In genomic region chr2:174176898-174177297, GRCh38 we compare ENCODE assay signal across 11 cellular contexts.
A peak's percentile ranks its signal among the peaks of the same experiment; 100 is the strongest.
DNase-seq lines count a peak whose midpoint lies in the region; ATAC-seq, FAIRE-seq and TF ChIP-seq lines count a peak whose summit lies in the region.
"Had no signal": no experiment of that assay in that cellular context is flagged by ENCODE, and none has a peak within 500 bp of the region (broad histone marks: within the 10 kb centered on the region; RNA-seq: fewer than 3 reads in every experiment).

No MANE protein-coding gene starts in this region.

- dilution Hi-C loops in keratinocyte (cut with MboI; ENCODE audit: extremely low pct_ligation_motif_present, low sequenced_read_pairs): no loop called here

- peaks cover 45% of the 10 kb centered on the region for H3K79me2 ChIP-seq in keratinocyte (ENCODE audit: control insufficient read depth, insufficient read depth, low read length)

- H3K27ac ChIP-seq in RWPE2 (ENCODE audit: poor library complexity, severe bottlenecking) (peak overlapping the region; percentile 29), keratinocyte (ENCODE audit: control insufficient read depth, insufficient read depth, low read length) (peak overlapping the region; percentile 88), left lung (no peak overlapping the region)
- no peak overlapping the region for H3K27ac ChIP-seq in CD4-positive, alpha-beta T cell (ENCODE audit: low read depth, low read length)

- H3K4me2 ChIP-seq in keratinocyte (ENCODE audit: control insufficient read depth, extremely low read depth, insufficient read depth, low read depth, low read length): peak overlapping the region; percentile 70

- CTCF ChIA-PET in CD4-positive, alpha-beta T cell (lab: Charles Lee): no interaction called here

- H3K4me3 ChIP-seq in RWPE2 (ENCODE audit: severe bottlenecking) (no peak overlapping the region), keratinocyte (ENCODE audit: control insufficient read depth in 2 of 3, extremely low read depth in 1 of 3, insufficient read depth in 2 of 3, low read depth in 1 of 3, low read length in 3 of 3) (peak overlapping the region in 2 of 3 experiments; percentile 11 to 22), left lung (no peak overlapping the region)

- H3K4me1 Mint-ChIP-seq in CD4-positive, alpha-beta T cell (ENCODE audit: low read depth): peaks cover 14% of the 10 kb centered on the region
- H3K4me1 Mint-ChIP-seq in immature natural killer cell: peaks cover 20 to 40% of the 10 kb centered on the region in 2 donors

- DNase-seq in Daoy (ENCODE audit: low read depth) (peak; percentile 67), NCI-H1105 treated with DMSO at 0.1 percent for 48 hours (lab: John Stamatoyannopoulos, UW) (peak; percentile 41), RWPE2 (ENCODE audit: low spot score) (no peak), keratinocyte (ENCODE audit: low read depth, low spot score) (peak; percentile 79), germinal center (ENCODE audit: low spot score) (no peak), left lung (no peak), immature natural killer cell (no peak)
- DNase-seq in CD4-positive, alpha-beta T cell: no peak
- DNase-seq: aorta; stimulated activated naive CD4-positive, alpha-beta T cell; T-helper 2 cell had no signal

- intact Hi-C loops in left lung (cut with DNase I): no loop called here
- intact Hi-C loops in CD4-positive, alpha-beta T cell (cut with DNase I, micrococcal nuclease): no loop called here

- POLR2A ChIA-PET in CD4-positive, alpha-beta T cell (lab: Charles Lee): no interaction called here

- H3K27me3 ChIP-seq in RWPE2 (ENCODE audit: insufficient read depth, poor library complexity, severe bottlenecking) (no peaks in the 10 kb centered on the region), keratinocyte (ENCODE audit: control insufficient read depth, extremely low read depth, insufficient read depth, low read length) (no peaks in the 10 kb centered on the region), left lung (no peaks in the 10 kb centered on the region)
- no peaks in the 10 kb centered on the region for H3K27me3 ChIP-seq in CD4-positive, alpha-beta T cell (ENCODE audit: control insufficient read depth, insufficient read depth, low read length)

- H3K36me3 Mint-ChIP-seq in CD4-positive, alpha-beta T cell (ENCODE audit: low read depth): peaks cover 67% of the 10 kb centered on the region
- peaks cover 25 to 42% (median 41%) of the 10 kb centered on the region in 3 donors for H3K36me3 Mint-ChIP-seq in immature natural killer cell

- H3K9ac ChIP-seq in keratinocyte (ENCODE audit: control insufficient read depth, extremely low read depth, insufficient read depth, low read length): peak overlapping the region; percentile 43

- H3K4me1 ChIP-seq in RWPE2 (ENCODE audit: insufficient read depth, poor library complexity, severe bottlenecking): peaks cover 28% of the 10 kb centered on the region
- H3K4me1 ChIP-seq in keratinocyte (ENCODE audit: control insufficient read depth, extremely low read depth, insufficient read depth, low read length): peaks cover 20% of the 10 kb centered on the region
- H3K4me1 ChIP-seq in left lung: no peaks in the 10 kb centered on the region

- H3K9me1 ChIP-seq in keratinocyte (ENCODE audit: control insufficient read depth, extremely low read depth, insufficient read depth, low read length): no peaks in the 10 kb centered on the region

- ATAC-seq in RWPE2 (ENCODE audit: low read depth) (peak; percentile 96), left lung (no peak)
- ATAC-seq in CD4-positive, alpha-beta T cell (ENCODE audit: poor library complexity): no peak

- TF ChIP-seq CTCF in RWPE2 (IDR thresholded peaks at IDR 0.05; ENCODE audit: poor library complexity, severe bottlenecking): no peak
- no peak for TF ChIP-seq CTCF in keratinocyte (optimal IDR thresholded peaks at IDR 0.05 in 1 of 3, IDR thresholded peaks at IDR 0.05 in 1 of 3, conservative IDR thresholded peaks at IDR 0.05 in 1 of 3; ENCODE audit: extremely low read depth in 1 of 3, insufficient read depth in 2 of 3, low read length in 3 of 3)
- TF ChIP-seq CTCF in left lung (IDR thresholded peaks at IDR 0.05): no peak
- TF ChIP-seq CTCF in CD4-positive, alpha-beta T cell (IDR thresholded peaks at IDR 0.05): no peak

- H4K20me1 ChIP-seq in keratinocyte (ENCODE audit: control insufficient read depth, extremely low read depth, insufficient read depth, low read length): no peaks in the 10 kb centered on the region

- FAIRE-seq in keratinocyte (lab: Jason Lieb, UNC): peak; percentile 99

- H3K4me3 Mint-ChIP-seq in CD4-positive, alpha-beta T cell: no peak overlapping the region
- H3K4me3 Mint-ChIP-seq in immature natural killer cell: no peak overlapping the region

- H3K27me3 Mint-ChIP-seq in CD4-positive, alpha-beta T cell: no peaks in the 10 kb centered on the region
- peaks cover 0 to 1% (median 0%) of the 10 kb centered on the region in 3 donors for H3K27me3 Mint-ChIP-seq in immature natural killer cell (ENCODE audit: low read depth in 3 of 3)

- H3K9me3 Mint-ChIP-seq in CD4-positive, alpha-beta T cell: peaks cover 7% of the 10 kb centered on the region
- peaks cover 9 to 24% (median 15%) of the 10 kb centered on the region in 6 donors for H3K9me3 Mint-ChIP-seq in immature natural killer cell

- H3K36me3 ChIP-seq in RWPE2 (ENCODE audit: low read depth) (peaks cover 13% of the 10 kb centered on the region), keratinocyte (ENCODE audit: control insufficient read depth in 2 of 2, extremely low read depth in 1 of 2, insufficient read depth in 2 of 2, low read length in 2 of 2) (peaks cover 2 to 7% of the 10 kb centered on the region in 2 experiments), left lung (peaks cover 0 to 9% of the 10 kb centered on the region in 2 donors)

- no peak overlapping the region for H3K27ac Mint-ChIP-seq in CD4-positive, alpha-beta T cell
- peak overlapping the region in 2 of 6 donors; percentile 13 to 36 for H3K27ac Mint-ChIP-seq in immature natural killer cell

- H3K9me3 ChIP-seq in RWPE2 (ENCODE audit: severe bottlenecking) (no peaks in the 10 kb centered on the region), keratinocyte (ENCODE audit: control insufficient read depth, low read depth, low read length) (no peaks in the 10 kb centered on the region), left lung (peaks cover 0 to 36% of the 10 kb centered on the region in 2 donors)
- peaks cover 15% of the 10 kb centered on the region for H3K9me3 ChIP-seq in CD4-positive, alpha-beta T cell (ENCODE audit: control insufficient read depth, low read length)

- peak overlapping the region; percentile 23 for H2AFZ ChIP-seq in keratinocyte (ENCODE audit: control insufficient read depth, low read length)

Comparison
In these comparisons a context has a peak if more than half of its experiments do, and no peak if none do; other contexts are left out.
1. DNase-seq: peak in Daoy (single experiment), NCI-H1105 treated with DMSO at 0.1 percent for 48 hours (single experiment) and keratinocyte (single experiment); none in RWPE2 (single experiment), germinal center (single experiment), left lung (0 of 2), CD4-positive, alpha-beta T cell (0 of 10) and immature natural killer cell (0 of 3).
2. H3K27ac ChIP-seq: peak in RWPE2 (single experiment) and keratinocyte (single experiment); none in left lung (0 of 2) and CD4-positive, alpha-beta T cell (single experiment).
3. H3K4me3 ChIP-seq: peak in keratinocyte (2 of 3); none in RWPE2 (single experiment) and left lung (0 of 2).